19 cellular contexts compared by ENCODE assay signal in genomic region chr5:135212361-135213033, GRCh38.
DNase-seq lines count a peak whose midpoint lies in the region; ATAC-seq, FAIRE-seq and TF ChIP-seq lines count a peak whose summit lies in the region.
"Had no signal": no experiment of that assay in that cellular context is flagged by ENCODE, and none has a peak within 500 bp of the region (broad histone marks: within the 10 kb centered on the region; RNA-seq: fewer than 3 reads in every experiment).

No MANE protein-coding gene starts in this region.

- TF ChIP-seq RAD21 in H1 (IDR thresholded peaks at IDR 0.05 in 1 of 2, conservative IDR thresholded peaks at IDR 0.05 in 1 of 2; ENCODE audit: low read depth in 2 of 2, low read length in 2 of 2): no peak

- H3K79me2 ChIP-seq in H1 (ENCODE audit: control insufficient read depth in 1 of 2, insufficient read depth in 2 of 2, low read length in 2 of 2) (no peaks in the 10 kb centered on the region; a peak in 1 of 4 replicates), osteoblast (ENCODE audit: insufficient read depth, low read length) (no peaks in the 10 kb centered on the region)

- H2BK20ac ChIP-seq in H1 (ENCODE audit: low read length): no peak overlapping the region

- no peaks in the 10 kb centered on the region for H3K27me3 ChIP-seq in right atrium auricular region
- no peaks in the 10 kb centered on the region; a peak in 2 of 7 replicates for H3K27me3 ChIP-seq in H1 (replicated peaks in 1 of 4; ENCODE audit: control insufficient read depth in 3 of 4, extremely low read depth in 1 of 4, insufficient read depth in 3 of 4, low read length in 3 of 4)
- H3K27me3 ChIP-seq in osteoblast (ENCODE audit: insufficient read depth, low read length): no peaks in the 10 kb centered on the region

- peak overlapping the region; percentile 40; the same call in 1 of the 2 replicates for H2BK15ac ChIP-seq in H1 (ENCODE audit: low read length)

- no peak for TF ChIP-seq POLR2A in H1 (IDR thresholded peaks at IDR 0.05; ENCODE audit: control extremely low read depth in 1 of 2, low read depth in 2 of 2, low read length in 2 of 2)

- intact Hi-C loops in Right ventricle myocardium superior (cut with DNase I): no loop called here

- no peak overlapping the region for H2AK5ac ChIP-seq in H1 (ENCODE audit: low read depth, low read length)

- no peak overlapping the region for H3K4me3 ChIP-seq in right atrium auricular region
- H3K4me3 ChIP-seq in H1 (ENCODE audit: extremely low read depth in 1 of 4, insufficient read depth in 2 of 4, low read depth in 3 of 4, low read length in 4 of 4): no peak overlapping the region
- H3K4me3 ChIP-seq in osteoblast (ENCODE audit: insufficient read depth, low read length): no peak overlapping the region
- H3K4me3 ChIP-seq: A549, psoas muscle, skin epidermis had no signal

- H3K36me3 ChIP-seq in right atrium auricular region (no peaks in the 10 kb centered on the region), H1 (ENCODE audit: control insufficient read depth in 2 of 4, insufficient read depth in 4 of 4, low read length in 3 of 4) (no peaks in the 10 kb centered on the region), osteoblast (ENCODE audit: insufficient read depth, low read length) (no peaks in the 10 kb centered on the region)

- POLR2A ChIA-PET in H1 (lab: Charles Lee; ENCODE audit: partially characterized antibody): interaction anchor here (0.7 to 0.9 kb wide), 2 partner anchors 27 to 187 kb away, joined by 3 to 4 read pairs; partner anchors contain the start of gene MACROH2A1

- H4K5ac ChIP-seq in H1 (ENCODE audit: insufficient read length, low read depth, low read length): no peak overlapping the region

- H3K18ac ChIP-seq in H1 (ENCODE audit: extremely low read depth, low read length): no peak overlapping the region

- H2AFZ ChIP-seq in H1 (ENCODE audit: low read length) (no peak overlapping the region), osteoblast (ENCODE audit: low read length) (no peak overlapping the region)

- H4K8ac ChIP-seq in H1 (ENCODE audit: extremely low read depth, insufficient read depth, low read length): no peak overlapping the region

- no peak overlapping the region for H3K14ac ChIP-seq in H1 (ENCODE audit: insufficient read length)

- H4K20me1 ChIP-seq in H1 (replicated peaks in 1 of 2; ENCODE audit: control insufficient read depth in 1 of 2, insufficient read depth in 2 of 2, low read length in 2 of 2): no peaks in the 10 kb centered on the region
- H4K20me1 ChIP-seq in osteoblast (ENCODE audit: insufficient read depth, low read length): no peaks in the 10 kb centered on the region

- H3K9me3 ChIP-seq in right atrium auricular region (no peaks in the 10 kb centered on the region), H1 (ENCODE audit: insufficient read depth in 2 of 2, low read depth in 1 of 2, low read length in 1 of 2) (no peaks in the 10 kb centered on the region), osteoblast (ENCODE audit: low read depth, low read length) (no peaks in the 10 kb centered on the region)
- H3K9me3 ChIP-seq: A549, Caco-2, psoas muscle had no signal

- H3K4ac ChIP-seq in H1 (replicated peaks; ENCODE audit: insufficient read length, low read depth, low read length): no peak overlapping the region

- H3K4me1 ChIP-seq in right atrium auricular region (no peaks in the 10 kb centered on the region), H1 (replicated peaks in 1 of 4; ENCODE audit: control insufficient read depth in 3 of 4, insufficient read depth in 4 of 4, low read length in 3 of 4) (peaks cover 0 to 9% (median 6%) of the 10 kb centered on the region in 4 experiments; a peak in 5 of 7 replicates), osteoblast (ENCODE audit: insufficient read depth, low read length) (peaks cover 39% of the 10 kb centered on the region)
- H3K4me1 ChIP-seq: Caco-2 had no signal

- no peak overlapping the region for H2BK12ac ChIP-seq in H1 (ENCODE audit: low read depth, low read length)

- TF ChIP-seq CTCF in right atrium auricular region (IDR thresholded peaks at IDR 0.05): no peak
- no peak for TF ChIP-seq CTCF in H1 (IDR thresholded peaks at IDR 0.05; ENCODE audit: control extremely low read depth in 1 of 3, insufficient read depth in 1 of 3, low read depth in 1 of 3, low read length in 3 of 3)
- no peak for TF ChIP-seq CTCF in osteoblast (IDR thresholded peaks at IDR 0.05; ENCODE audit: extremely low read depth, low read depth, low read length)

- no peaks in the 10 kb centered on the region for H3K79me1 ChIP-seq in H1 (ENCODE audit: low read depth, low read length)

- ATAC-seq in Right ventricle myocardium superior (ENCODE audit: poor library complexity): no peak
- ATAC-seq: A549; left ventricle myocardium superior; psoas muscle; stimulated activated naive B cell treated with anti-CD40 and anti-IgM and Interleukin-4, amounts not matched to agents 10 μg/mL and 1 μg/mL and 100 μg/mL, for 72 hours had no signal

- H3K4me2 ChIP-seq in H1 (ENCODE audit: insufficient read depth in 1 of 2, low read depth in 2 of 2, low read length in 2 of 2): no peak overlapping the region
- no peak overlapping the region for H3K4me2 ChIP-seq in osteoblast (ENCODE audit: insufficient read depth, low read length)
- H3K4me2 ChIP-seq: A549 had no signal

- H3K56ac ChIP-seq in H1 (replicated peaks; ENCODE audit: insufficient read length, low read depth, low read length): no peak overlapping the region

- no peak for FAIRE-seq in H1 (lab: Jason Lieb, UNC)
- FAIRE-seq: A549 had no signal

- H2BK5ac ChIP-seq in H1 (ENCODE audit: low read depth, low read length): no peak overlapping the region

- H3K23ac ChIP-seq in H1 (ENCODE audit: insufficient read length): no peak overlapping the region

- no peak overlapping the region for H3K27ac ChIP-seq in right atrium auricular region
- H3K27ac ChIP-seq in H1 (ENCODE audit: low read depth, low read length): no peak overlapping the region
- H3K27ac ChIP-seq in osteoblast (ENCODE audit: low read depth, low read length): no peak overlapping the region
- H3K27ac ChIP-seq: skin epidermis had no signal

- H3K23me2 ChIP-seq in H1 (ENCODE audit: low read depth, low read length): no peaks in the 10 kb centered on the region

- H4K91ac ChIP-seq in H1 (replicated peaks; ENCODE audit: insufficient read length, low read length): peak overlapping the region; percentile 29

- CTCF ChIA-PET in H1 (lab: Charles Lee; ENCODE audit: partially characterized antibody): interaction anchor here (1.0 to 2.7 kb wide), 18 partner anchors 7 to 342 kb away, joined by 3 to 10 read pairs (median 4); no protein-coding TSS in a partner anchor

- no peak overlapping the region for H3K9ac ChIP-seq in H1 (replicated peaks in 1 of 4; ENCODE audit: extremely low read depth in 1 of 4, low read depth in 3 of 4, low read length in 3 of 4)

- 85% methylated on average over 10 of the region's 10 CpGs; no CpG with 5 or more reads in 1 of the 2 experiments for WGBS in H1 (ENCODE audit: extremely low coverage in 1 of 2, insufficient coverage in 1 of 2, insufficient read length in 1 of 2, insufficient replicate concordance in 2 of 2, low coverage in 1 of 2, low lambda C conversion rate in 2 of 2, missing lambda C conversion rate in 1 of 2), 2 experiments

- TF ChIP-seq EP300 in H1 (IDR thresholded peaks at IDR 0.05; ENCODE audit: borderline replicate concordance in 1 of 2, low read depth in 2 of 2, low read length in 2 of 2): no peak

- peak; percentile 34 for DNase-seq in right atrium auricular region (ENCODE audit: low spot score)
- no peak for DNase-seq in Right ventricle myocardium superior
- peak in 1 of 2 experiments; percentile 39 for DNase-seq in H1 (ENCODE audit: low read depth in 1 of 2, low spot score in 2 of 2)
- DNase-seq in osteoblast (ENCODE audit: insufficient read length, low spot score, missing footprints): peak; percentile 46
- no peak for DNase-seq in superior temporal gyrus (ENCODE audit: extremely low spot score)
- no peak for DNase-seq in cerebellum (ENCODE audit: low spot score)
- DNase-seq in stimulated activated CD4-positive, alpha-beta T cell treated with anti-CD3 and anti-CD28 coated beads, Interleukin-2, amount 100 ng/mL, for 48 hours: no peak
- DNase-seq in activated naive CD4-positive, alpha-beta T cell treated with Interleukin-2 at 50 U/mL for 16 hours: no peak
- DNase-seq: activated CD4-positive, alpha-beta T cell treated with anti-CD3 and anti-CD28 coated beads for 4 hours; left ventricle myocardium superior; NCI-H1092 treated with DMSO at 0.1 percent for 48 hours; NCI-H1930; NCI-H2227 treated with DMSO at 0.1 percent for 48 hours; psoas muscle; SHP77 treated with DMSO at 0.1 percent for 48 hours; stimulated activated naive B cell treated with anti-CD40 and anti-IgM and Interleukin-4, amounts not matched to agents 10 μg/mL and 1 μg/mL and 100 μg/mL, for 72 hours had no signal

- H2BK120ac ChIP-seq in H1 (replicated peaks; ENCODE audit: low read depth, low read length): no peak overlapping the region

TF ChIP-seq in H1, 55 proteins besides CTCF, POLR2A, EP300 and RAD21:
- TF ChIP-seq SRF (IDR thresholded peaks at IDR 0.05; ENCODE audit: low read depth, low read length): no peak
- TF ChIP-seq RXRA (IDR thresholded peaks at IDR 0.05; ENCODE audit: insufficient read depth, low read depth, low read length): no peak
- TF ChIP-seq CREB1 (IDR thresholded peaks at IDR 0.05): no peak
- no peak for TF ChIP-seq SUZ12 (IDR thresholded peaks at IDR 0.05; ENCODE audit: low read length)
- TF ChIP-seq MAFK (IDR thresholded peaks at IDR 0.05; ENCODE audit: low read depth, low read length): no peak
- TF ChIP-seq MAX (IDR thresholded peaks at IDR 0.05): no peak
- no peak for TF ChIP-seq BCL11A (IDR thresholded peaks at IDR 0.05; ENCODE audit: low read depth in 2 of 2, low read length in 2 of 2)
- no peak for TF ChIP-seq JUND (IDR thresholded peaks at IDR 0.05; ENCODE audit: low read length)
- TF ChIP-seq TEAD4 (IDR thresholded peaks at IDR 0.05; ENCODE audit: low read depth, low read length): no peak

Comparison
In these comparisons a context has a peak if more than half of its experiments do, and no peak if none do; other contexts are left out.
1. DNase-seq: peak in right atrium auricular region (single experiment) and osteoblast (single experiment); none in Right ventricle myocardium superior (single experiment), superior temporal gyrus (single experiment), cerebellum (single experiment), stimulated activated CD4-positive, alpha-beta T cell treated with anti-CD3 and anti-CD28 coated beads, Interleukin-2, amount 100 ng/mL, for 48 hours (0 of 2) and activated naive CD4-positive, alpha-beta T cell treated with Interleukin-2 at 50 U/mL for 16 hours (single experiment).